In genomic region chr7:42770106-42770505, GRCh38 we compare ENCODE assay signal across 29 cellular contexts.
DNase-seq lines count a peak whose midpoint lies in the region; ATAC-seq and TF ChIP-seq lines count a peak whose summit lies in the region.
"Had no signal": no experiment of that assay in that cellular context is flagged by ENCODE, and none has a peak within 500 bp of the region (broad histone marks: within the 10 kb centered on the region; RNA-seq: fewer than 3 reads in every experiment).

No MANE protein-coding gene starts in this region.

- H3K4me1 ChIP-seq in adipocyte (ENCODE audit: control insufficient read depth, insufficient read depth, low read length) (peaks cover 10% of the 10 kb centered on the region), foreskin keratinocyte (peaks cover 17% of the 10 kb centered on the region)
- H3K4me1 ChIP-seq: esophagus squamous epithelium, left lung, testis had no signal

- H3K36me3 ChIP-seq in adipocyte (ENCODE audit: control insufficient read depth, insufficient read depth, low read length, severe bottlenecking): no peaks in the 10 kb centered on the region
- H3K36me3 ChIP-seq: cardiac muscle cell, esophagus squamous epithelium, left lung, neutrophil had no signal

- ATAC-seq in foreskin keratinocyte: peak; percentile 66
- ATAC-seq: effector memory CD8-positive, alpha-beta T cell; HepG2; left lung; sciatic nerve; stimulated activated naive B cell treated with anti-CD40 and anti-IgM and Interleukin-4, amounts not matched to agents 10 μg/mL and 1 μg/mL and 100 μg/mL, for 72 hours had no signal

- H3K27me3 ChIP-seq in adipocyte (replicated peaks; ENCODE audit: control insufficient read depth, insufficient read depth, low read length): peaks cover 5% of the 10 kb centered on the region
- H3K27me3 ChIP-seq in foreskin keratinocyte: no peaks in the 10 kb centered on the region
- H3K27me3 ChIP-seq: esophagus squamous epithelium, left lung, neutrophil, testis had no signal

- DNase-seq in EH (ENCODE audit: low read depth): peak; percentile 10
- peak; percentile 50 for DNase-seq in HS-5 (ENCODE audit: low read depth)
- peak; percentile 3 for DNase-seq in adipocyte (ENCODE audit: low read depth)
- DNase-seq in foreskin keratinocyte: peak; percentile 54 to 72
- no peak for DNase-seq in activated naive CD4-positive, alpha-beta T cell treated with anti-CD3 and anti-CD28 coated beads, Interleukin-2, amount 50 U/mL, for 16 hours
- no peak for DNase-seq in stimulated activated CD4-positive, alpha-beta T cell treated with anti-CD3 and anti-CD28 coated beads, Interleukin-15, amount 100 ng/mL, for 24 hours
- DNase-seq in stimulated activated naive CD4-positive, alpha-beta T cell treated with Interleukin-2 at 50 U/mL for 16 hours (lab: John Stamatoyannopoulos, UW): no peak
- DNase-seq in AML-193 (lab: John Stamatoyannopoulos, UW): no peak
- DNase-seq: activated CD4-positive, alpha-beta T cell treated with anti-CD3 and anti-CD28 coated beads, Interleukin-2, amount 50 U/mL, for 4 hours; activated CD4-positive, CD25-positive, alpha-beta regulatory T cell; activated naive CD4-positive, alpha-beta T cell treated with anti-CD3 and anti-CD28 coated beads for 36 hours; amygdala; CD4-positive, CD25-positive, alpha-beta regulatory T cell; effector memory CD8-positive, alpha-beta T cell; esophagus squamous epithelium; Kasumi-1; left lung; NCI-H1092; NCI-H187 treated with DMSO at 0.1 percent for 48 hours; NCI-H526; stimulated activated CD4-positive, alpha-beta T cell treated with anti-CD3 and anti-CD28 coated beads, Interleukin-4, amount 100 ng/mL, for 4 hours; stimulated activated naive B cell treated with anti-CD40 and anti-IgM and Interleukin-4, amounts not matched to agents 10 μg/mL and 1 μg/mL and 100 μg/mL, for 72 hours; T1000; testis had no signal

- no peak overlapping the region for H3K9ac ChIP-seq in adipocyte (ENCODE audit: low read length)

- no peak overlapping the region for H3K27ac ChIP-seq in foreskin keratinocyte
- H3K27ac ChIP-seq: cardiac muscle cell, coronary artery, esophagus squamous epithelium, left lung, neutrophil, testis had no signal

- H3K9me3 ChIP-seq in adipocyte (ENCODE audit: control insufficient read depth, low read length): no peaks in the 10 kb centered on the region
- H3K9me3 ChIP-seq: esophagus squamous epithelium, left lung, neutrophil, testis had no signal

- no peak for TF ChIP-seq CTCF in foreskin keratinocyte (conservative IDR thresholded peaks at IDR 0.05)

- H3K4me3 ChIP-seq in adipocyte (ENCODE audit: low read length): no peak overlapping the region
- H3K4me3 ChIP-seq: cardiac muscle cell, coronary artery, esophagus squamous epithelium, left lung, testis had no signal

Comparison
In these comparisons a context has a peak if more than half of its experiments do, and no peak if none do; other contexts are left out.
1. DNase-seq: peak in EH (single experiment), HS-5 (single experiment), adipocyte (single experiment) and foreskin keratinocyte (2 of 2); none in activated naive CD4-positive, alpha-beta T cell treated with anti-CD3 and anti-CD28 coated beads, Interleukin-2, amount 50 U/mL, for 16 hours (single experiment), stimulated activated CD4-positive, alpha-beta T cell treated with anti-CD3 and anti-CD28 coated beads, Interleukin-15, amount 100 ng/mL, for 24 hours (single experiment), stimulated activated naive CD4-positive, alpha-beta T cell treated with Interleukin-2 at 50 U/mL for 16 hours (single experiment) and AML-193 (0 of 2).